ENCODE assay signal across 12 cellular contexts in genomic region chr11:65437436-65438227, GRCh38. TPM values are rescaled to one million over a fixed set of nuclear protein-coding genes. Genes with fewer than 3 reads are reported as not detected.
DNase-seq lines count a peak whose midpoint lies in the region; ATAC-seq and TF ChIP-seq lines count a peak whose summit lies in the region.
"Had no signal": no experiment of that assay in that cellular context is flagged by ENCODE, and none has a peak within 500 bp of the region (broad histone marks: within the 10 kb centered on the region; RNA-seq: fewer than 3 reads in every experiment).

No MANE protein-coding gene starts in this region.

- CTCF ChIA-PET in activated CD8-positive, alpha-beta T cell treated with anti-CD3 and anti-CD28 coated beads for 36 hours (lab: Charles Lee): interaction anchor here (1.2 to 1.8 kb wide), 3 partner anchors 9 to 21 kb away, joined by 3 to 11 read pairs (median 4); no protein-coding TSS in a partner anchor
- CTCF ChIA-PET in activated CD8-positive, alpha-beta T cell treated with anti-CD3 and anti-CD28 coated beads, Interleukin-2, amount 10 ng/mL, durations not matched to agents 7 days and 5 days (lab: Charles Lee): interaction anchor here (1.0 to 3.2 kb wide), 3 partner anchors 21 to 108 kb away, joined by 3 to 17 read pairs (median 4); no protein-coding TSS in a partner anchor

- intact Hi-C loops in activated CD8-positive, alpha-beta T cell treated with anti-CD3 and anti-CD28 coated beads for 36 hours (cut with micrococcal nuclease): no loop called here

- peak overlapping the region; percentile 46 for H3K27ac Mint-ChIP-seq in activated CD8-positive, alpha-beta T cell treated with anti-CD3 and anti-CD28 coated beads for 36 hours
- H3K27ac Mint-ChIP-seq in activated CD8-positive, alpha-beta T cell treated with anti-CD3 and anti-CD28 coated beads, Interleukin-2, amount 10 ng/mL, durations not matched to agents 7 days and 5 days: no peak overlapping the region

- H3K4me3 Mint-ChIP-seq in activated CD8-positive, alpha-beta T cell treated with anti-CD3 and anti-CD28 coated beads for 36 hours: no peak overlapping the region
- no peak overlapping the region for H3K4me3 Mint-ChIP-seq in activated CD8-positive, alpha-beta T cell treated with anti-CD3 and anti-CD28 coated beads, Interleukin-2, amount 10 ng/mL, durations not matched to agents 7 days and 5 days

- DNase-seq in activated CD8-positive, alpha-beta T cell treated with anti-CD3 and anti-CD28 coated beads for 36 hours: no peak
- DNase-seq in activated CD8-positive, alpha-beta T cell treated with anti-CD3 and anti-CD28 coated beads, Interleukin-2, amount 10 ng/mL, durations not matched to agents 7 days and 5 days: no peak
- DNase-seq in astrocyte of the hippocampus (ENCODE audit: low read depth, low spot score) (peak; percentile 41), iris pigment epithelial cell (ENCODE audit: low read depth) (peak; percentile 39), substantia nigra (lab: John Stamatoyannopoulos, UW) (no peak), NCI-H2081 treated with DMSO at 0.1 percent for 48 hours (lab: John Stamatoyannopoulos, UW) (no peak), HPDE6-E6E7 (ENCODE audit: extremely low spot score) (no peak)
- DNase-seq: activated CD4-positive, CD25-positive, alpha-beta regulatory T cell treated with anti-CD3 and anti-CD28 coated beads, Interleukin-2, amount 50 U/mL, for 72 hours; effector CD4-positive, alpha-beta T cell; midbrain; NCI-H510A had no signal

- H3K9me3 Mint-ChIP-seq in activated CD8-positive, alpha-beta T cell treated with anti-CD3 and anti-CD28 coated beads for 36 hours: no peaks in the 10 kb centered on the region
- H3K9me3 Mint-ChIP-seq in activated CD8-positive, alpha-beta T cell treated with anti-CD3 and anti-CD28 coated beads, Interleukin-2, amount 10 ng/mL, durations not matched to agents 7 days and 5 days (ENCODE audit: insufficient read depth): no peaks in the 10 kb centered on the region

- H3K4me1 Mint-ChIP-seq in activated CD8-positive, alpha-beta T cell treated with anti-CD3 and anti-CD28 coated beads for 36 hours (ENCODE audit: low read depth): peaks cover 82% of the 10 kb centered on the region
- H3K4me1 Mint-ChIP-seq in activated CD8-positive, alpha-beta T cell treated with anti-CD3 and anti-CD28 coated beads, Interleukin-2, amount 10 ng/mL, durations not matched to agents 7 days and 5 days (ENCODE audit: low read depth): peaks cover 75% of the 10 kb centered on the region

- H3K36me3 Mint-ChIP-seq in activated CD8-positive, alpha-beta T cell treated with anti-CD3 and anti-CD28 coated beads for 36 hours (ENCODE audit: low read depth): peaks cover 69% of the 10 kb centered on the region
- peaks cover 59% of the 10 kb centered on the region for H3K36me3 Mint-ChIP-seq in activated CD8-positive, alpha-beta T cell treated with anti-CD3 and anti-CD28 coated beads, Interleukin-2, amount 10 ng/mL, durations not matched to agents 7 days and 5 days (ENCODE audit: low read depth)

- H3K27me3 Mint-ChIP-seq in activated CD8-positive, alpha-beta T cell treated with anti-CD3 and anti-CD28 coated beads for 36 hours: no peaks in the 10 kb centered on the region
- H3K27me3 Mint-ChIP-seq in activated CD8-positive, alpha-beta T cell treated with anti-CD3 and anti-CD28 coated beads, Interleukin-2, amount 10 ng/mL, durations not matched to agents 7 days and 5 days (ENCODE audit: low read depth): no peaks in the 10 kb centered on the region

- ATAC-seq in activated CD8-positive, alpha-beta T cell treated with anti-CD3 and anti-CD28 coated beads for 36 hours: no peak
- no peak for ATAC-seq in activated CD8-positive, alpha-beta T cell treated with anti-CD3 and anti-CD28 coated beads, Interleukin-2, amount 10 ng/mL, durations not matched to agents 7 days and 5 days
- no peak for ATAC-seq in HG03097 (IDR thresholded peaks at IDR 0.05; ENCODE audit: low FRiP score, unreplicated experiment)

- peak overlapping the region; percentile 49 for H3K27ac ChIP-seq in substantia nigra (ENCODE audit: low read depth, low read length, poor library complexity, severe bottlenecking)

- POLR2A ChIA-PET in activated CD8-positive, alpha-beta T cell treated with anti-CD3 and anti-CD28 coated beads for 36 hours (lab: Charles Lee): interaction anchor here (0.7 to 3.4 kb wide), 10 partner anchors 8 to 110 kb away, joined by 4 to 41 read pairs (median 6); partner anchors contain the start of genes MALAT1 and NEAT1
- POLR2A ChIA-PET in activated CD8-positive, alpha-beta T cell treated with anti-CD3 and anti-CD28 coated beads, Interleukin-2, amount 10 ng/mL, durations not matched to agents 7 days and 5 days (lab: Charles Lee): interaction anchor here (0.6 to 3.7 kb wide), 7 partner anchors 11 to 63 kb away, joined by 3 to 15 read pairs (median 5); partner anchors contain the start of gene NEAT1

- no peak for TF ChIP-seq CTCF in activated CD8-positive, alpha-beta T cell treated with anti-CD3 and anti-CD28 coated beads for 36 hours (IDR thresholded peaks at IDR 0.05)

RNA-seq across cellular contexts. Expression of gene NEAT1, which starts 15.0 kb away (rescaled TPM):
- total RNA-seq in activated CD8-positive, alpha-beta T cell treated with anti-CD3 and anti-CD28 coated beads for 36 hours: 100 to 1,000 TPM; 313 to 358 TPM
- 100 to 1,000 TPM; 212 to 254 TPM for total RNA-seq in activated CD8-positive, alpha-beta T cell treated with anti-CD3 and anti-CD28 coated beads, Interleukin-2, amount 10 ng/mL, durations not matched to agents 7 days and 5 days

RNA-seq across cellular contexts. Expression of gene FRMD8, which starts 51.2 kb away (rescaled TPM):
- total RNA-seq in activated CD8-positive, alpha-beta T cell treated with anti-CD3 and anti-CD28 coated beads for 36 hours: 10 to 100 TPM; 26.8 to 33.3 TPM
- total RNA-seq in activated CD8-positive, alpha-beta T cell treated with anti-CD3 and anti-CD28 coated beads, Interleukin-2, amount 10 ng/mL, durations not matched to agents 7 days and 5 days: 10 to 100 TPM; 51.0 to 54.7 TPM

RNA-seq across cellular contexts. Expression of gene SLC25A45, which starts 55.2 kb away (rescaled TPM):
- total RNA-seq in activated CD8-positive, alpha-beta T cell treated with anti-CD3 and anti-CD28 coated beads for 36 hours: 10 to 100 TPM; 12.8 to 14.4 TPM
- 10 to 100 TPM; 24.5 to 28.2 TPM for total RNA-seq in activated CD8-positive, alpha-beta T cell treated with anti-CD3 and anti-CD28 coated beads, Interleukin-2, amount 10 ng/mL, durations not matched to agents 7 days and 5 days

Comparison
In these comparisons a context has a peak if more than half of its experiments do, and no peak if none do; other contexts are left out.
1. DNase-seq: peak in astrocyte of the hippocampus (single experiment) and iris pigment epithelial cell (single experiment); none in activated CD8-positive, alpha-beta T cell treated with anti-CD3 and anti-CD28 coated beads for 36 hours (single experiment), activated CD8-positive, alpha-beta T cell treated with anti-CD3 and anti-CD28 coated beads, Interleukin-2, amount 10 ng/mL, durations not matched to agents 7 days and 5 days (single experiment), substantia nigra (0 of 49), NCI-H2081 treated with DMSO at 0.1 percent for 48 hours (single experiment) and HPDE6-E6E7 (single experiment).